Comparison of ENCODE assay signal across 8 cellular contexts in the genomic region with DNA sequence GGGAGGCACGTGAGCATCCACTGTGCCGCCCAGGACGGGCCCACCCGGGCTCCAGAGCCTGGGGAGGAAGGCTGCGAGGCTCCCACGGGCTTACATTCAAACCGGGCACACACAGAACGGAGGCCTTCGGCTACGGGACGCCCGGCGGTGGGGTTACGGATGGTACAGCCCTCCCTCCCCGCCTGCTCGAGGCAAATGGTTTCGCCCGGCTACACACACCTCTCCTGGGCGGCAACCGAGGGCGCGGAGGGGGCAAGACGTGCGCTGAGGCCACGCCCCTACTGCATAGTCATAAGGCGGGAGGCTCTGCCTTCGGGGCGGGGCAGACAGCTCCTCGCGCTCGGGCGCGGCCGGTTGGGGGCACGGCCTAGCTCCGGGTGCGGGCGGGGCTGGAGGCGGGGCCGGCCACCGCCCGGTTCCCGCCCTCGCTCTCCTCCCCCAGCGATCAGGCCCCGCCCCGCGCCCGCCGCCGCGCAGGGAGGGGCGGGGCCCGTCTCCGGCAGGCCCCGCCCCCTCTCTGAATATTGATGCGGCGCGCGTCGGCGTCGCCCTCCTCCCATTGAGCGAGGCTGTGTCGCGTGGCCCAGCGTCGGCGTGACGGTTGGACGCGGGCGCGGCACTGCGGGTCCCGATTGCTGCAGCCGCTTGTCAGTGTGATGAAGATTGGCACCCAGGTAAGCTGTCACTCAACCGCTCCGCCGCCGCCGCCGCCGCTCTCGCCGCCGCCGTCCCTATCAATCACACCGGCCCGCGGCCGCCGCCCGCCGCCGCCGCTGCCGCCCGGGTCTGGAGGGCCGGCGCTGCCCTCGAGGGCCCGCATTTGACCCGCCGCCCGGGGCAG. TPM values are rescaled to one million over a fixed set of nuclear protein-coding genes. Genes with fewer than 3 reads are reported as not detected.
DNase-seq lines count a peak whose midpoint lies in the region; ATAC-seq, FAIRE-seq and TF ChIP-seq lines count a peak whose summit lies in the region.

A gene with protein sequence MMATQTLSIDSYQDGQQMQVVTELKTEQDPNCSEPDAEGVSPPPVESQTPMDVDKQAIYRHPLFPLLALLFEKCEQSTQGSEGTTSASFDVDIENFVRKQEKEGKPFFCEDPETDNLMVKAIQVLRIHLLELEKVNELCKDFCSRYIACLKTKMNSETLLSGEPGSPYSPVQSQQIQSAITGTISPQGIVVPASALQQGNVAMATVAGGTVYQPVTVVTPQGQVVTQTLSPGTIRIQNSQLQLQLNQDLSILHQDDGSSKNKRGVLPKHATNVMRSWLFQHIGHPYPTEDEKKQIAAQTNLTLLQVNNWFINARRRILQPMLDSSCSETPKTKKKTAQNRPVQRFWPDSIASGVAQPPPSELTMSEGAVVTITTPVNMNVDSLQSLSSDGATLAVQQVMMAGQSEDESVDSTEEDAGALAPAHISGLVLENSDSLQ (plus strand): TSS at position 572 of the 841 bp plus-strand sequence. CDS start 29,820 bp downstream, outside the sequence.

- H3K9me3 Mint-ChIP-seq in WTC11, result peaks cover 10% of the 10 kb centered on the region

- CTCF ChIA-PET in WTC11 (lab: Charles Lee), result interaction anchor here (0.6 to 1.0 kb wide), 3 partner anchors 47 to 51 kb away, joined by 3 to 5 read pairs (median 4); partner anchors contain the start of gene ERVH48-1

- peaks cover 28% of the 10 kb centered on the region for H3K36me3 Mint-ChIP-seq in WTC11

- H3K27me3 Mint-ChIP-seq in WTC11 (ENCODE audit: low read depth), result no peaks in the 10 kb centered on the region

- in situ Hi-C loops in GM18951 (cut with MboI; ENCODE audit: low sequenced_read_pairs, unreplicated experiment), result no loop called here

- DNase-seq in AG09309 (ENCODE audit: low read depth) (peak; percentile 91), NCI-H226 (peak; percentile 96), WTC11 (ENCODE audit: low spot score) (peak; percentile 100), bronchial epithelial cell (ENCODE audit: low read depth) (peak; percentile 90), iPS-NIHi11 (ENCODE audit: low spot score) (peak; percentile 97), small intestine (peak; percentile 99)

- H3K27me3 ChIP-seq in bronchial epithelial cell (ENCODE audit: control insufficient read depth, insufficient read depth, low read length) (no peaks in the 10 kb centered on the region), small intestine (ENCODE audit: control insufficient read depth in 2 of 2, insufficient read depth in 2 of 2, low read length in 2 of 2) (no peaks in the 10 kb centered on the region)

- H3K9me3 ChIP-seq in small intestine (ENCODE audit: control insufficient read depth, low read depth), result no peaks in the 10 kb centered on the region

- H3K4me3 ChIP-seq in AG09309 (ENCODE audit: control insufficient read depth, low read depth, low read length), result peak within 1 kb of the TSS; percentile 78
- H3K4me3 ChIP-seq in bronchial epithelial cell (ENCODE audit: low read depth, low read length), result peak within 1 kb of the TSS; percentile 54
- peak within 1 kb of the TSS; percentile 95 to 97 for H3K4me3 ChIP-seq in small intestine (ENCODE audit: low read depth in 1 of 2, low read length in 2 of 2)

- ATAC-seq in HG03196 (IDR thresholded peaks at IDR 0.05; ENCODE audit: unreplicated experiment) (peak; percentile 82), WTC11 (peak; percentile 90)

- H3K27ac Mint-ChIP-seq in WTC11, result peak within 1 kb of the TSS; percentile 84

- peaks cover 3% of the 10 kb centered on the region in 2 donors for H3K4me1 ChIP-seq in small intestine (ENCODE audit: control insufficient read depth in 2 of 2, insufficient read depth in 1 of 2, low read depth in 1 of 2, low read length in 1 of 2)

- POLR2A ChIA-PET in WTC11 (lab: Charles Lee), result interaction anchor here (0.6 to 1.6 kb wide), 8 partner anchors 11 to 510 kb away, joined by 3 to 9 read pairs (median 4); partner anchors contain the start of gene NDUFV3

- H3K36me3 ChIP-seq in bronchial epithelial cell (ENCODE audit: control insufficient read depth, insufficient read depth, low read length), result no peaks in the 10 kb centered on the region
- H3K36me3 ChIP-seq in small intestine (ENCODE audit: control insufficient read depth in 2 of 2, insufficient read depth in 2 of 2, low read length in 2 of 2), result no peaks in the 10 kb centered on the region

- 0 to 1% (median 0%) methylated on average over 49 to 106 of the region's 106 CpGs for WGBS in small intestine, 3 donors

- peaks cover 60% of the 10 kb centered on the region for H3K4me1 Mint-ChIP-seq in WTC11

- peak within 1 kb of the TSS; percentile 84 for H3K4me3 Mint-ChIP-seq in WTC11

- TF ChIP-seq POLR2A in GM18951 (IDR thresholded peaks at IDR 0.05; ENCODE audit: extremely low read depth, insufficient read depth, insufficient read length), result peak; percentile 37

- TF ChIP-seq CTCF in AG09309 (IDR thresholded peaks at IDR 0.05; ENCODE audit: control insufficient read depth, insufficient read depth, low read depth, low read length, missing control alignments) (no peak), WTC11 (IDR thresholded peaks at IDR 0.05) (no peak), bronchial epithelial cell (IDR thresholded peaks at IDR 0.05; ENCODE audit: insufficient read depth, low read length, severe bottlenecking) (no peak)

- H3K27ac ChIP-seq in small intestine (ENCODE audit: low read depth in 1 of 2, low read length in 1 of 2), result peak within 1 kb of the TSS; percentile 93

- FAIRE-seq in bronchial epithelial cell (lab: Jason Lieb, UNC) (no peak), small intestine (lab: Jason Lieb, UNC) (no peak)

TF ChIP-seq in WTC11, 78 proteins besides CTCF, POLR2A, EP300 and RAD21 (continues in another document):
- TF ChIP-seq GRHL2 (CRISPR knock-in tag; IDR thresholded peaks at IDR 0.05; ENCODE audit: insufficient replicate concordance, severe bottlenecking) (no peak), USF2 (CRISPR knock-in tag; IDR thresholded peaks at IDR 0.05) (peak; percentile 85), IRF1 (CRISPR knock-in tag; IDR thresholded peaks at IDR 0.05) (0 out of 2 replicates have a peak, but pooled peaks have one; percentile 49), JUN (CRISPR knock-in tag; IDR thresholded peaks at IDR 0.05) (no peak), SP1 (CRISPR knock-in tag; conservative IDR thresholded peaks at IDR 0.05) (peak; percentile 67; the same call in 1 of the 2 replicates), NR2C2 (CRISPR knock-in tag; IDR thresholded peaks at IDR 0.05) (no peak), MAX (CRISPR knock-in tag; IDR thresholded peaks at IDR 0.05) (peak; percentile 39; the same call in 1 of the 2 replicates), USF1 (CRISPR knock-in tag; IDR thresholded peaks at IDR 0.05) (peak; percentile 80), NFYB (CRISPR knock-in tag; conservative IDR thresholded peaks at IDR 0.05; ENCODE audit: low read depth) (peak; percentile 84), CREM (CRISPR knock-in tag; IDR thresholded peaks at IDR 0.05) (peak; percentile 70), RORB (CRISPR knock-in tag; IDR thresholded peaks at IDR 0.05) (no peak), ETV6 (CRISPR knock-in tag; IDR thresholded peaks at IDR 0.05) (peak; percentile 57; the same call in 1 of the 2 replicates), CREB1 (CRISPR knock-in tag; IDR thresholded peaks at IDR 0.05) (no peak), NFE2L1 (CRISPR knock-in tag; IDR thresholded peaks at IDR 0.05) (no peak)
- TF ChIP-seq, protein P1, sequence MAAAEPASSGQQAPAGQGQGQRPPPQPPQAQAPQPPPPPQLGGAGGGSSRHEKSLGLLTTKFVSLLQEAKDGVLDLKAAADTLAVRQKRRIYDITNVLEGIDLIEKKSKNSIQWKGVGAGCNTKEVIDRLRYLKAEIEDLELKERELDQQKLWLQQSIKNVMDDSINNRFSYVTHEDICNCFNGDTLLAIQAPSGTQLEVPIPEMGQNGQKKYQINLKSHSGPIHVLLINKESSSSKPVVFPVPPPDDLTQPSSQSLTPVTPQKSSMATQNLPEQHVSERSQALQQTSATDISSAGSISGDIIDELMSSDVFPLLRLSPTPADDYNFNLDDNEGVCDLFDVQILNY (CRISPR knock-in tag; IDR thresholded peaks at IDR 0.05), result peak; percentile 26; the same call in 1 of the 2 replicates
- TF ChIP-seq, protein P2, sequence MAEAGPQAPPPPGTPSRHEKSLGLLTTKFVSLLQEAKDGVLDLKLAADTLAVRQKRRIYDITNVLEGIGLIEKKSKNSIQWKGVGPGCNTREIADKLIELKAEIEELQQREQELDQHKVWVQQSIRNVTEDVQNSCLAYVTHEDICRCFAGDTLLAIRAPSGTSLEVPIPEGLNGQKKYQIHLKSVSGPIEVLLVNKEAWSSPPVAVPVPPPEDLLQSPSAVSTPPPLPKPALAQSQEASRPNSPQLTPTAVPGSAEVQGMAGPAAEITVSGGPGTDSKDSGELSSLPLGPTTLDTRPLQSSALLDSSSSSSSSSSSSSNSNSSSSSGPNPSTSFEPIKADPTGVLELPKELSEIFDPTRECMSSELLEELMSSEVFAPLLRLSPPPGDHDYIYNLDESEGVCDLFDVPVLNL (CRISPR knock-in tag; IDR thresholded peaks at IDR 0.05; ENCODE audit: borderline replicate concordance, low read depth), result no peak

RNA-seq across cellular contexts. Expression of the gene that starts here (rescaled TPM):
- total RNA-seq in WTC11 (2021) (21.2 to 25.2 TPM (median 23.0 TPM) in 3 replicates), bronchial epithelial cell (7.9 and 9.1 TPM in 2 replicates)
- polyA plus RNA-seq in small intestine, result 1 to 10 TPM; 4.7 to 6.8 (median 5.1) TPM

Comparison
In these comparisons a context has a peak if more than half of its experiments do, and no peak if none do; other contexts are left out.
1. Peak in every context shown above with its lines: DNase-seq, ATAC-seq, H3K4me3 ChIP-seq and H3K27ac ChIP-seq.